In genomic region chr16:24930440-24930839, GRCh38 we compare ENCODE assay signal across 24 cellular contexts.
"Had no signal": no experiment of that assay in that cellular context is flagged by ENCODE, and none has a peak within 500 bp of the region (broad histone marks: within the 10 kb centered on the region; RNA-seq: fewer than 3 reads in every experiment).

No MANE protein-coding gene starts in this region.

- FAIRE-seq: astrocyte had no signal

- H3K4me1 ChIP-seq: Peyer's patch, SJCRH30 had no signal

- DNase-seq: activated CD4-positive, alpha-beta T cell treated with anti-CD3 and anti-CD28 coated beads for 4 hours; activated CD4-positive, alpha-beta T cell treated with anti-CD3 and anti-CD28 coated beads, Interleukin-2, amount 50 U/mL, for 4 hours; activated CD8-positive, alpha-beta memory T cell treated with anti-CD3 and anti-CD28 coated beads, Interleukin-2, amount 50 U/mL, for 48 hours; activated CD8-positive, alpha-beta T cell treated with anti-CD3 and anti-CD28 coated beads, Interleukin-2, amount 10 ng/mL, durations not matched to agents 7 days and 5 days; activated effector memory CD4-positive, alpha-beta T cell treated with anti-CD3 and anti-CD28 coated beads, Interleukin-2, amount 50 U/mL, for 16 hours; activated naive CD4-positive, alpha-beta T cell treated with Interleukin-2 at 50 U/mL for 16 hours; activated T-cell treated with anti-CD3 and anti-CD28 coated beads, Interleukin-2, amount 50 U/mL, for 24 hours; amygdala; MM.1S; NCI-H1105; NCI-H1436; NCI-H1694 treated with DMSO at 0.1 percent for 48 hours; NCI-H2081; NCI-H446; NCI-H524; Right ventricle myocardium superior; SJCRH30; SK-N-SH; SW 1271 had no signal

- H3K9ac ChIP-seq: KMS-11, SK-N-SH had no signal

- H3K9me3 ChIP-seq: Peyer's patch, SJCRH30, SK-N-SH had no signal

- H3K4me2 ChIP-seq: KMS-11, SK-N-SH had no signal

- H3K4me3 ChIP-seq: Peyer's patch, SJCRH30 had no signal

- ATAC-seq: activated CD4-positive, CD25-positive, alpha-beta regulatory T cell treated with anti-CD3 and anti-CD28 coated beads, Interleukin-2, amount 50 U/mL, for 24 hours; activated CD8-positive, alpha-beta T cell treated with anti-CD3 and anti-CD28 coated beads, Interleukin-2, amount 10 ng/mL, durations not matched to agents 7 days and 5 days had no signal

- H3K27ac ChIP-seq: KMS-11, Peyer's patch, RWPE1, SJCRH30 had no signal

- H3K27me3 ChIP-seq: Peyer's patch, SJCRH30 had no signal
